Comparison of ENCODE assay signal across 1 cellular context in the genomic region with DNA sequence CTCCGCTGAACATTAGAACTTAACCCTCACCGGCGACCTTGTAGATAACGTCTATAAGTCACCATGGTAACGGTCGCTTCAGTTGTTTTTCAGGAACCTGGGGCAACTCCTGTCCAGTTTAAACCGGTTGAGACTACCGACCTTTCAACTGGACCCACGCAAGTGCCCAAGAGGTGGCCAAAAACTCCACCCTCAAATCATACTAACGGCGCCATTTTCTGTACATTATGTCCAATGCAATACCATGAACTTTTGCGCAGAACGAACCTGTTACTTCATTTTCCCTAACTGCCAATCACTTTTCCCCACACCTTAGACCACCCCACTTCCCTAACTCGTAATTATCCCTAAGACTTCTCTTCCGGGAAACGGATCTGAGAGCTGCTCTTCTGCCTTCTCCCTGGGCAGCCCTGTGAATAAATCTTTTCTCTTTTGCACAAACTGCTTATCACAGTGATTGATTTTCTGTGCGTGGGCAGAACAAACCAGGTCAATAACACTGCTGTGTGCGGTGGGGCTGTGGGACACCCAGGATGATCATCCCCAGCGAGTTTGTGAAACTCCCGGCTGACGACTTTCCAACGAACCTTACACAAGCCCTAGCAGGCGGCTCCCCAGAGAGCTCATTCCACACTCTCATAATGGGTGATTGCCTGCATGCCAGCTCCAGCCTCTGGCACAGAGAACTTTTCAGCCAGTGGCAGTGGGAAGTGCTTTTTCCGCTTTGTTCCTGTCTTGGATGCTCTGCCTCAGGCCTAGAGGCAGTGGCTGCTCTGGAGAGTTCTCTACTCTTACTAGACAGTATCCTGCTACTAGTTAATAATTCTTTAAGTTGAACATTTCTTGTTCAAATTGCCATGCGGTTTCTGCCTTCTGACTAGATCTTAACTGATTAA.
TF ChIP-seq lines count a peak whose summit lies in the region.

No MANE protein-coding gene starts in this region.

TF ChIP-seq in K562, 482 proteins besides CTCF, POLR2A, EP300 and RAD21 (continued from another document):
- TF ChIP-seq, protein P1, sequence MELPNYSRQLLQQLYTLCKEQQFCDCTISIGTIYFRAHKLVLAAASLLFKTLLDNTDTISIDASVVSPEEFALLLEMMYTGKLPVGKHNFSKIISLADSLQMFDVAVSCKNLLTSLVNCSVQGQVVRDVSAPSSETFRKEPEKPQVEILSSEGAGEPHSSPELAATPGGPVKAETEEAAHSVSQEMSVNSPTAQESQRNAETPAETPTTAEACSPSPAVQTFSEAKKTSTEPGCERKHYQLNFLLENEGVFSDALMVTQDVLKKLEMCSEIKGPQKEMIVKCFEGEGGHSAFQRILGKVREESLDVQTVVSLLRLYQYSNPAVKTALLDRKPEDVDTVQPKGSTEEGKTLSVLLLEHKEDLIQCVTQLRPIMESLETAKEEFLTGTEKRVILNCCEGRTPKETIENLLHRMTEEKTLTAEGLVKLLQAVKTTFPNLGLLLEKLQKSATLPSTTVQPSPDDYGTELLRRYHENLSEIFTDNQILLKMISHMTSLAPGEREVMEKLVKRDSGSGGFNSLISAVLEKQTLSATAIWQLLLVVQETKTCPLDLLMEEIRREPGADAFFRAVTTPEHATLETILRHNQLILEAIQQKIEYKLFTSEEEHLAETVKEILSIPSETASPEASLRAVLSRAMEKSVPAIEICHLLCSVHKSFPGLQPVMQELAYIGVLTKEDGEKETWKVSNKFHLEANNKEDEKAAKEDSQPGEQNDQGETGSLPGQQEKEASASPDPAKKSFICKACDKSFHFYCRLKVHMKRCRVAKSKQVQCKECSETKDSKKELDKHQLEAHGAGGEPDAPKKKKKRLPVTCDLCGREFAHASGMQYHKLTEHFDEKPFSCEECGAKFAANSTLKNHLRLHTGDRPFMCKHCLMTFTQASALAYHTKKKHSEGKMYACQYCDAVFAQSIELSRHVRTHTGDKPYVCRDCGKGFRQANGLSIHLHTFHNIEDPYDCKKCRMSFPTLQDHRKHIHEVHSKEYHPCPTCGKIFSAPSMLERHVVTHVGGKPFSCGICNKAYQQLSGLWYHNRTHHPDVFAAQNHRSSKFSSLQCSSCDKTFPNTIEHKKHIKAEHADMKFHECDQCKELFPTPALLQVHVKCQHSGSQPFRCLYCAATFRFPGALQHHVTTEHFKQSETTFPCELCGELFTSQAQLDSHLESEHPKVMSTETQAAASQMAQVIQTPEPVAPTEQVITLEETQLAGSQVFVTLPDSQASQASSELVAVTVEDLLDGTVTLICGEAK (IDR thresholded peaks at IDR 0.05): peak; percentile 62
- TF ChIP-seq, protein P1 (CRISPR knock-in tag; IDR thresholded peaks at IDR 0.05): no peak
- TF ChIP-seq SMAD3 (CRISPR knock-in tag; conservative IDR thresholded peaks at IDR 0.05): peak; percentile 80; the same call in 1 of the 2 replicates
- no peak for TF ChIP-seq POLR2G (IDR thresholded peaks at IDR 0.05; ENCODE audit: low read depth, low read length)
- TF ChIP-seq THRA (IDR thresholded peaks at IDR 0.05): no peak
- TF ChIP-seq NCOA1 (IDR thresholded peaks at IDR 0.05; ENCODE audit: low read depth): peak; percentile 69
- TF ChIP-seq NR4A1 (CRISPR knock-in tag; IDR thresholded peaks at IDR 0.05): no peak
- peak; percentile 95 for TF ChIP-seq NR4A1 (tag; IDR thresholded peaks at IDR 0.05)
- no peak for TF ChIP-seq RB1 (IDR thresholded peaks at IDR 0.05; ENCODE audit: low read depth)
- no peak for TF ChIP-seq ZNF444 (CRISPR knock-in tag; IDR thresholded peaks at IDR 0.05)
- TF ChIP-seq, protein P2, sequence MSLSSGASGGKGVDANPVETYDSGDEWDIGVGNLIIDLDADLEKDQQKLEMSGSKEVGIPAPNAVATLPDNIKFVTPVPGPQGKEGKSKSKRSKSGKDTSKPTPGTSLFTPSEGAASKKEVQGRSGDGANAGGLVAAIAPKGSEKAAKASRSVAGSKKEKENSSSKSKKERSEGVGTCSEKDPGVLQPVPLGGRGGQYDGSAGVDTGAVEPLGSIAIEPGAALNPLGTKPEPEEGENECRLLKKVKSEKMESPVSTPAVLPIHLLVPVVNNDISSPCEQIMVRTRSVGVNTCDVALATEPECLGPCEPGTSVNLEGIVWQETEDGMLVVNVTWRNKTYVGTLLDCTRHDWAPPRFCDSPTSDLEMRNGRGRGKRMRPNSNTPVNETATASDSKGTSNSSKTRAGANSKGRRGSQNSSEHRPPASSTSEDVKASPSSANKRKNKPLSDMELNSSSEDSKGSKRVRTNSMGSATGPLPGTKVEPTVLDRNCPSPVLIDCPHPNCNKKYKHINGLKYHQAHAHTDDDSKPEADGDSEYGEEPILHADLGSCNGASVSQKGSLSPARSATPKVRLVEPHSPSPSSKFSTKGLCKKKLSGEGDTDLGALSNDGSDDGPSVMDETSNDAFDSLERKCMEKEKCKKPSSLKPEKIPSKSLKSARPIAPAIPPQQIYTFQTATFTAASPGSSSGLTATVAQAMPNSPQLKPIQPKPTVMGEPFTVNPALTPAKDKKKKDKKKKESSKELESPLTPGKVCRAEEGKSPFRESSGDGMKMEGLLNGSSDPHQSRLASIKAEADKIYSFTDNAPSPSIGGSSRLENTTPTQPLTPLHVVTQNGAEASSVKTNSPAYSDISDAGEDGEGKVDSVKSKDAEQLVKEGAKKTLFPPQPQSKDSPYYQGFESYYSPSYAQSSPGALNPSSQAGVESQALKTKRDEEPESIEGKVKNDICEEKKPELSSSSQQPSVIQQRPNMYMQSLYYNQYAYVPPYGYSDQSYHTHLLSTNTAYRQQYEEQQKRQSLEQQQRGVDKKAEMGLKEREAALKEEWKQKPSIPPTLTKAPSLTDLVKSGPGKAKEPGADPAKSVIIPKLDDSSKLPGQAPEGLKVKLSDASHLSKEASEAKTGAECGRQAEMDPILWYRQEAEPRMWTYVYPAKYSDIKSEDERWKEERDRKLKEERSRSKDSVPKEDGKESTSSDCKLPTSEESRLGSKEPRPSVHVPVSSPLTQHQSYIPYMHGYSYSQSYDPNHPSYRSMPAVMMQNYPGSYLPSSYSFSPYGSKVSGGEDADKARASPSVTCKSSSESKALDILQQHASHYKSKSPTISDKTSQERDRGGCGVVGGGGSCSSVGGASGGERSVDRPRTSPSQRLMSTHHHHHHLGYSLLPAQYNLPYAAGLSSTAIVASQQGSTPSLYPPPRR (CRISPR knock-in tag; IDR thresholded peaks at IDR 0.05; ENCODE audit: borderline replicate concordance): no peak
- 0 out of 2 replicates have a peak, but pooled peaks have one; percentile 65 for TF ChIP-seq MTF1 (CRISPR knock-in tag; IDR thresholded peaks at IDR 0.05; ENCODE audit: borderline replicate concordance)
- TF ChIP-seq TEAD1 (CRISPR knock-in tag; IDR thresholded peaks at IDR 0.05): peak in 1 of 2 experiments; percentile 82; a peak in 2 of 4 replicates
- no peak; the same call in 1 of the 2 replicates for TF ChIP-seq TOE1 (IDR thresholded peaks at IDR 0.05; ENCODE audit: borderline replicate concordance)
- TF ChIP-seq TOE1 (CRISPR knock-in tag; IDR thresholded peaks at IDR 0.05; ENCODE audit: borderline replicate concordance, low read depth): no peak
- TF ChIP-seq MXI1 (IDR thresholded peaks at IDR 0.05; ENCODE audit: low read depth, low read length): 0 out of 2 replicates have a peak, but pooled peaks have one; percentile 45
- no peak for TF ChIP-seq SNIP1 (IDR thresholded peaks at IDR 0.05; ENCODE audit: low read depth)
- TF ChIP-seq PRMT5 (CRISPR knock-in tag; IDR thresholded peaks at IDR 0.05): no peak
- TF ChIP-seq DPF2 (IDR thresholded peaks at IDR 0.05): peak; percentile 40; the same call in 1 of the 2 replicates
- TF ChIP-seq SMC3 (conservative IDR thresholded peaks at IDR 0.05; ENCODE audit: insufficient read depth, low read depth, low read length): 0 out of 2 replicates have a peak, but pooled peaks have one; percentile 4
- TF ChIP-seq ZNF778 (CRISPR knock-in tag; IDR thresholded peaks at IDR 0.05): no peak
- TF ChIP-seq ELF4 (CRISPR knock-in tag; IDR thresholded peaks at IDR 0.05): peak; percentile 78
- TF ChIP-seq HCFC1 (IDR thresholded peaks at IDR 0.05; ENCODE audit: low read depth, low read length): no peak
- TF ChIP-seq SUPT5H (IDR thresholded peaks at IDR 0.05): peak; percentile 51
- TF ChIP-seq NR2C1 (IDR thresholded peaks at IDR 0.05): peak; percentile 90
- peak; percentile 94 for TF ChIP-seq NR2C1 (tag; IDR thresholded peaks at IDR 0.05)
- TF ChIP-seq ZSCAN29 (IDR thresholded peaks at IDR 0.05): no peak
- TF ChIP-seq PRPF4 (IDR thresholded peaks at IDR 0.05; ENCODE audit: insufficient read depth, low read depth, low read length, poor library complexity, severe bottlenecking): no peak
- TF ChIP-seq ZNF785 (CRISPR knock-in tag; IDR thresholded peaks at IDR 0.05): no peak
- no peak for TF ChIP-seq ZFP91 (CRISPR knock-in tag; IDR thresholded peaks at IDR 0.05)
- no peak for TF ChIP-seq TARDBP (IDR thresholded peaks at IDR 0.05)
- TF ChIP-seq ZFPM2 (CRISPR knock-in tag; IDR thresholded peaks at IDR 0.05): no peak
TF ChIP-seq in K562: peak in this region for 167.
